Comparison of ENCODE assay signal across 13 cellular contexts in the genomic region with DNA sequence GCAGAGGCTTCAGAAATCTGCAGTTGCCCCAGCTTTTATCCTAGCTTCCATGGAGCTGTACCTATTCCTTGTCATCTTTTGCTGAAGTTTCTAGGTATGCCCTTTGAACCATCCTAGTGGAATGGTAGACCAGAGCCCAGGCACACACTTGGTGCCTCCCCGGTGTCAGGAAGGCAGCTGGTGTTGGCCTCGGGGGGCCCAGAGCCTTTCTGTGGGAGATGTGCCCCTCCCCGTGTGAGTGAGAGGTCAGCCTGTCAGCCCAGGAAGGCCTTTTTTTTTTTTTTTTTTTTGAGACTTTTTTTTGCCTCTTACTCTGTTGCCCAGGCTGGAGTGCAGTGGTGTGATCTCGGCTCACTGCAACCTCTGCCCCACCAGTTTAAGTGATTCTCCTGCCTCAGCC. TPM values are rescaled to one million over a fixed set of nuclear protein-coding genes. Genes with fewer than 3 reads are reported as not detected.
DNase-seq lines count a peak whose midpoint lies in the region; ATAC-seq and TF ChIP-seq lines count a peak whose summit lies in the region.
"Had no signal": no experiment of that assay in that cellular context is flagged by ENCODE, and none has a peak within 500 bp of the region (broad histone marks: within the 10 kb centered on the region; RNA-seq: fewer than 3 reads in every experiment).

No MANE protein-coding gene starts in this region.

- H3K4me3 ChIP-seq in RWPE2 (ENCODE audit: severe bottlenecking) (no peak overlapping the region), upper lobe of left lung (no peak overlapping the region), lower leg skin (ENCODE audit: low read depth, poor library complexity, severe bottlenecking) (no peak overlapping the region)
- H3K4me3 ChIP-seq: heart right ventricle had no signal

- H3K27me3 ChIP-seq in RWPE2 (ENCODE audit: insufficient read depth, poor library complexity, severe bottlenecking) = no peaks in the 10 kb centered on the region
- H3K27me3 ChIP-seq in upper lobe of left lung = no peaks in the 10 kb centered on the region
- H3K27me3 ChIP-seq: heart right ventricle had no signal

- 82 to 84% methylated on average over 4 of the region's 4 CpGs for WGBS in upper lobe of left lung, 2 donors
- 84 to 96% methylated on average over 4 of the region's 4 CpGs for WGBS in lower leg skin, 2 donors

- peaks cover 70% of the 10 kb centered on the region for H3K36me3 Mint-ChIP-seq in activated naive CD4-positive, alpha-beta T cell treated with anti-CD3 and anti-CD28 coated beads, Interleukin-2, amount 10 ng/mL, durations not matched to agents 7 days and 5 days
- peaks cover 55% of the 10 kb centered on the region for H3K36me3 Mint-ChIP-seq in activated naive CD4-positive, alpha-beta T cell treated with anti-CD3 and anti-CD28 coated beads for 36 hours (ENCODE audit: low read depth)
- peaks cover 18 to 37% (median 28%) of the 10 kb centered on the region in 3 donors for H3K36me3 Mint-ChIP-seq in immature natural killer cell

- peak overlapping the region; percentile 66 for H3K4me3 Mint-ChIP-seq in activated naive CD4-positive, alpha-beta T cell treated with anti-CD3 and anti-CD28 coated beads, Interleukin-2, amount 10 ng/mL, durations not matched to agents 7 days and 5 days
- H3K4me3 Mint-ChIP-seq in activated naive CD4-positive, alpha-beta T cell treated with anti-CD3 and anti-CD28 coated beads for 36 hours = no peak overlapping the region
- H3K4me3 Mint-ChIP-seq in immature natural killer cell = peak overlapping the region; percentile 84 to 94 (median 86)
- H3K4me3 Mint-ChIP-seq: stimulated activated naive CD8-positive, alpha-beta T cell treated with anti-CD3 and anti-CD28 coated beads, Interleukin-15, Interleukin-2, amounts not matched to agents 100 ng/mL and 50 ng/mL, for 24 hours had no signal

- DNase-seq in activated naive CD4-positive, alpha-beta T cell treated with anti-CD3 and anti-CD28 coated beads, Interleukin-2, amount 10 ng/mL, durations not matched to agents 7 days and 5 days = no peak
- DNase-seq in activated naive CD4-positive, alpha-beta T cell treated with anti-CD3 and anti-CD28 coated beads for 36 hours = no peak
- no peak for DNase-seq in RWPE2 (ENCODE audit: low spot score)
- no peak for DNase-seq in immature natural killer cell
- no peak for DNase-seq in upper lobe of left lung
- no peak for DNase-seq in left colon
- DNase-seq in lower leg skin (ENCODE audit: low spot score in 2 of 2) = no peak
- DNase-seq: EL, heart right ventricle, WERI-Rb-1 had no signal

- H3K27ac ChIP-seq in RWPE2 (ENCODE audit: poor library complexity, severe bottlenecking) (peak overlapping the region; percentile 84), upper lobe of left lung (peak overlapping the region; percentile 27 to 76 (median 50))
- H3K27ac ChIP-seq: WERI-Rb-1 had no signal

- H3K9me3 ChIP-seq in RWPE2 (ENCODE audit: severe bottlenecking) (no peaks in the 10 kb centered on the region), upper lobe of left lung (no peaks in the 10 kb centered on the region)
- H3K9me3 ChIP-seq: heart right ventricle had no signal

- peak overlapping the region; percentile 97 for H3K27ac Mint-ChIP-seq in activated naive CD4-positive, alpha-beta T cell treated with anti-CD3 and anti-CD28 coated beads, Interleukin-2, amount 10 ng/mL, durations not matched to agents 7 days and 5 days
- no peak overlapping the region for H3K27ac Mint-ChIP-seq in activated naive CD4-positive, alpha-beta T cell treated with anti-CD3 and anti-CD28 coated beads for 36 hours
- H3K27ac Mint-ChIP-seq in immature natural killer cell = peak overlapping the region; percentile 94 to 100 (median 98)

- no peak for TF ChIP-seq EP300 in upper lobe of left lung (IDR thresholded peaks at IDR 0.05)

- intact Hi-C loops in activated naive CD4-positive, alpha-beta T cell treated with anti-CD3 and anti-CD28 coated beads for 36 hours (cut with micrococcal nuclease) = loop anchor here (2.0 to 5.0 kb wide), 2 partner anchors 15 to 138 kb away; no protein-coding TSS in a partner anchor
- intact Hi-C loops in left colon (cut with DNase I, micrococcal nuclease) = no loop called here
- intact Hi-C loops in lower leg skin (cut with DNase I; ENCODE audit: low total_unique reads) = no loop called here

- no peaks in the 10 kb centered on the region for H3K27me3 Mint-ChIP-seq in activated naive CD4-positive, alpha-beta T cell treated with anti-CD3 and anti-CD28 coated beads, Interleukin-2, amount 10 ng/mL, durations not matched to agents 7 days and 5 days
- H3K27me3 Mint-ChIP-seq in activated naive CD4-positive, alpha-beta T cell treated with anti-CD3 and anti-CD28 coated beads for 36 hours (ENCODE audit: low read depth) = no peaks in the 10 kb centered on the region
- H3K27me3 Mint-ChIP-seq in immature natural killer cell (ENCODE audit: low read depth in 3 of 3) = peaks cover 13 to 24% (median 19%) of the 10 kb centered on the region in 3 donors
- H3K27me3 Mint-ChIP-seq: stimulated activated naive CD8-positive, alpha-beta T cell treated with anti-CD3 and anti-CD28 coated beads, Interleukin-15, Interleukin-2, amounts not matched to agents 100 ng/mL and 50 ng/mL, for 24 hours had no signal

- H3K36me3 ChIP-seq in RWPE2 (ENCODE audit: low read depth) (peaks cover 91% of the 10 kb centered on the region), upper lobe of left lung (peaks cover 19 to 87% (median 51%) of the 10 kb centered on the region in 4 donors)

- H3K9me3 Mint-ChIP-seq in activated naive CD4-positive, alpha-beta T cell treated with anti-CD3 and anti-CD28 coated beads, Interleukin-2, amount 10 ng/mL, durations not matched to agents 7 days and 5 days = no peaks in the 10 kb centered on the region
- no peaks in the 10 kb centered on the region for H3K9me3 Mint-ChIP-seq in activated naive CD4-positive, alpha-beta T cell treated with anti-CD3 and anti-CD28 coated beads for 36 hours
- no peaks in the 10 kb centered on the region for H3K9me3 Mint-ChIP-seq in immature natural killer cell
- H3K9me3 Mint-ChIP-seq: stimulated activated naive CD8-positive, alpha-beta T cell treated with anti-CD3 and anti-CD28 coated beads, Interleukin-15, Interleukin-2, amounts not matched to agents 100 ng/mL and 50 ng/mL, for 24 hours had no signal

- H3K4me1 Mint-ChIP-seq in activated naive CD4-positive, alpha-beta T cell treated with anti-CD3 and anti-CD28 coated beads, Interleukin-2, amount 10 ng/mL, durations not matched to agents 7 days and 5 days = peaks cover 90% of the 10 kb centered on the region
- H3K4me1 Mint-ChIP-seq in activated naive CD4-positive, alpha-beta T cell treated with anti-CD3 and anti-CD28 coated beads for 36 hours (ENCODE audit: low read depth) = peaks cover 79% of the 10 kb centered on the region
- peaks cover 81 to 89% of the 10 kb centered on the region in 2 donors for H3K4me1 Mint-ChIP-seq in immature natural killer cell

- CTCF ChIA-PET in activated naive CD4-positive, alpha-beta T cell treated with anti-CD3 and anti-CD28 coated beads, Interleukin-2, amount 10 ng/mL, durations not matched to agents 7 days and 5 days (lab: Charles Lee) = interaction anchor here (1.3 to 5.1 kb wide), 5 partner anchors 9 to 176 kb away, joined by 3 to 45 read pairs (median 22); no protein-coding TSS in a partner anchor
- CTCF ChIA-PET in activated naive CD4-positive, alpha-beta T cell treated with anti-CD3 and anti-CD28 coated beads for 36 hours (lab: Charles Lee) = interaction anchor here (0.5 to 7.0 kb wide), 14 partner anchors 8 to 107 kb away, joined by 3 to 115 read pairs (median 5); a partner anchor contains a TSS

- no peak for ATAC-seq in RWPE2 (ENCODE audit: low read depth)
- no peak for ATAC-seq in upper lobe of left lung (ENCODE audit: low FRiP score in 2 of 2)
- no peak for ATAC-seq in left colon
- ATAC-seq in HG03521 (IDR thresholded peaks at IDR 0.05; ENCODE audit: unreplicated experiment) = no peak
- ATAC-seq: heart right ventricle, Panc1 had no signal

- no peak for TF ChIP-seq POLR2A in upper lobe of left lung (IDR thresholded peaks at IDR 0.05)
- TF ChIP-seq POLR2A in lower leg skin (IDR thresholded peaks at IDR 0.05) = no peak

- H3K4me1 ChIP-seq in RWPE2 (ENCODE audit: insufficient read depth, poor library complexity, severe bottlenecking) (peaks cover 40% of the 10 kb centered on the region), upper lobe of left lung (peaks cover 45 to 53% (median 51%) of the 10 kb centered on the region in 4 donors)

- no peak for TF ChIP-seq CTCF in RWPE2 (IDR thresholded peaks at IDR 0.05; ENCODE audit: poor library complexity, severe bottlenecking)
- TF ChIP-seq CTCF in upper lobe of left lung (IDR thresholded peaks at IDR 0.05) = no peak
- no peak for TF ChIP-seq CTCF in lower leg skin (IDR thresholded peaks at IDR 0.05)

RNA-seq across cellular contexts. Expression of a gene that starts 58.4 kb away (rescaled TPM):
- total RNA-seq in activated naive CD4-positive, alpha-beta T cell treated with anti-CD3 and anti-CD28 coated beads for 36 hours = 100 to 1,000 TPM in 1 of 2 experiments, 10 to 100 TPM in 1; 94.7 to 108 TPM
- polyA plus RNA-seq in immature natural killer cell = 10 to 100 TPM; 12.1 to 91.3 (median 23.0) TPM
- total RNA-seq in upper lobe of left lung (100 to 1,000 TPM in 4 of 6 donors, 10 to 100 TPM in 2; 64.2 to 170 (median 123) TPM), left colon (10 to 100 TPM; 85.3 to 91.2 TPM), lower leg skin (10 to 100 TPM; 40.3 to 69.6 (median 49.2) TPM)
